Comparison of ENCODE assay signal across 9 cellular contexts in genomic region chr12:105357162-105357691, GRCh38. TPM values are rescaled to one million over a fixed set of nuclear protein-coding genes. Genes with fewer than 3 reads are reported as not detected.
DNase-seq lines count a peak whose midpoint lies in the region; ATAC-seq and TF ChIP-seq lines count a peak whose summit lies in the region.
"Had no signal": no experiment of that assay in that cellular context is flagged by ENCODE, and none has a peak within 500 bp of the region (broad histone marks: within the 10 kb centered on the region; RNA-seq: fewer than 3 reads in every experiment).

No MANE protein-coding gene starts in this region.

- in situ Hi-C loops in HAP-1 (cut with MboI; ENCODE audit: low sequenced_read_pairs) = no loop called here

- H3K79me2 ChIP-seq in Karpas-422 (ENCODE audit: low read length) = peaks cover 85% of the 10 kb centered on the region

- peaks cover 2% of the 10 kb centered on the region for H3K9me3 Mint-ChIP-seq in memory B cell

- H3K4me1 ChIP-seq in Karpas-422 (ENCODE audit: low read length) (peaks cover 78% of the 10 kb centered on the region), HAP-1 (peaks cover 8% of the 10 kb centered on the region), tibial nerve (peaks cover 0 to 17% (median 0%) of the 10 kb centered on the region in 4 donors), Peyer's patch (no peaks in the 10 kb centered on the region)

- DNase-seq in Karpas-422 (peak; percentile 90), memory B cell (ENCODE audit: low spot score in 2 of 2) (no peak), HAP-1 (ENCODE audit: low spot score in 2 of 2) (no peak), NCI-H2029 (lab: John Stamatoyannopoulos, UW) (no peak), tibial nerve (ENCODE audit: low spot score in 2 of 2) (no peak), Peyer's patch (no peak)
- DNase-seq: pancreas had no signal

- H3K4me3 Mint-ChIP-seq in memory B cell = peak overlapping the region; percentile 41

- H3K36me3 ChIP-seq in Karpas-422 (ENCODE audit: insufficient read depth, low read length) (peaks cover 16% of the 10 kb centered on the region), HAP-1 (replicated peaks) (peaks cover 8% of the 10 kb centered on the region), tibial nerve (no peaks in the 10 kb centered on the region), Peyer's patch (no peaks in the 10 kb centered on the region)
- H3K36me3 ChIP-seq: pancreas had no signal

- H3K4me3 ChIP-seq in Karpas-422 (ENCODE audit: low read length) = peak overlapping the region; percentile 59
- no peak overlapping the region for H3K4me3 ChIP-seq in HAP-1
- H3K4me3 ChIP-seq in tibial nerve = no peak overlapping the region
- no peak overlapping the region for H3K4me3 ChIP-seq in Peyer's patch
- H3K4me3 ChIP-seq: pancreas had no signal

- ATAC-seq in GM18505 (IDR thresholded peaks at IDR 0.05; ENCODE audit: unreplicated experiment) (peak; percentile 72), GM21737 (IDR thresholded peaks at IDR 0.05; ENCODE audit: unreplicated experiment) (peak; percentile 67), memory B cell (ENCODE audit: low read depth) (peak; percentile 63)
- ATAC-seq: pancreas had no signal

- peaks cover 5% of the 10 kb centered on the region for H3K36me3 Mint-ChIP-seq in memory B cell

- no peak overlapping the region for H2AFZ ChIP-seq in Karpas-422 (ENCODE audit: low read length)

- peak overlapping the region; percentile 14 for H3K27ac Mint-ChIP-seq in memory B cell

- TF ChIP-seq POLR2A in GM18505 (IDR thresholded peaks at IDR 0.05; ENCODE audit: borderline replicate concordance, extremely low read depth, insufficient read depth, insufficient read length) = no peak
- TF ChIP-seq POLR2A in tibial nerve (IDR thresholded peaks at IDR 0.05) = no peak
- TF ChIP-seq POLR2A in Peyer's patch (IDR thresholded peaks at IDR 0.05) = no peak

- H3K9me2 ChIP-seq in Karpas-422 (replicated peaks; ENCODE audit: insufficient read depth, low read length) = no peaks in the 10 kb centered on the region

- H3K27me3 Mint-ChIP-seq in memory B cell = no peaks in the 10 kb centered on the region

- TF ChIP-seq CTCF in tibial nerve (IDR thresholded peaks at IDR 0.05) = no peak
- TF ChIP-seq CTCF in Peyer's patch (IDR thresholded peaks at IDR 0.05) = no peak

- 71 to 77% methylated on average over 6 of the region's 6 CpGs for WGBS in tibial nerve, 2 donors

- no peak for TF ChIP-seq EP300 in tibial nerve (IDR thresholded peaks at IDR 0.05)

- H4K20me1 ChIP-seq in Karpas-422 (ENCODE audit: insufficient read depth, low read depth, low read length) = no peaks in the 10 kb centered on the region

- H3K4me2 ChIP-seq in Karpas-422 (ENCODE audit: low read depth, low read length, poor library complexity, severe bottlenecking) = peak overlapping the region; percentile 75

- H3K9me3 ChIP-seq in Karpas-422 (ENCODE audit: low read length) (no peaks in the 10 kb centered on the region), HAP-1 (no peaks in the 10 kb centered on the region), tibial nerve (no peaks in the 10 kb centered on the region), Peyer's patch (no peaks in the 10 kb centered on the region)
- H3K9me3 ChIP-seq: pancreas had no signal

- H3K27me3 ChIP-seq in Karpas-422 (ENCODE audit: low read length) (no peaks in the 10 kb centered on the region), HAP-1 (ENCODE audit: low read depth) (no peaks in the 10 kb centered on the region), tibial nerve (no peaks in the 10 kb centered on the region), Peyer's patch (no peaks in the 10 kb centered on the region)
- H3K27me3 ChIP-seq: pancreas had no signal

- peaks cover 29% of the 10 kb centered on the region for H3K4me1 Mint-ChIP-seq in memory B cell

- peak overlapping the region; percentile 52 for H3K9ac ChIP-seq in Karpas-422 (ENCODE audit: low read length)

- H3K27ac ChIP-seq in Karpas-422 (ENCODE audit: low read length) (peak overlapping the region; percentile 97), tibial nerve (no peak overlapping the region), Peyer's patch (no peak overlapping the region)
- H3K27ac ChIP-seq: pancreas had no signal

RNA-seq across cellular contexts. Expression of gene C12orf75, which starts 26.7 kb away (rescaled TPM):
- total RNA-seq in Karpas-422 (2014; rRNA removed; shearing (Covaris generic); ENCODE audit: low replicate concordance) = 149 and 291 TPM in 2 replicates
- total RNA-seq in tibial nerve (10 to 100 TPM; 12.6 to 29.7 (median 18.9) TPM), Peyer's patch (10 to 100 TPM; 16.1 to 20.1 (median 18.3) TPM)
